ENCODE assay signal across 1 cellular context in the genomic region with DNA sequence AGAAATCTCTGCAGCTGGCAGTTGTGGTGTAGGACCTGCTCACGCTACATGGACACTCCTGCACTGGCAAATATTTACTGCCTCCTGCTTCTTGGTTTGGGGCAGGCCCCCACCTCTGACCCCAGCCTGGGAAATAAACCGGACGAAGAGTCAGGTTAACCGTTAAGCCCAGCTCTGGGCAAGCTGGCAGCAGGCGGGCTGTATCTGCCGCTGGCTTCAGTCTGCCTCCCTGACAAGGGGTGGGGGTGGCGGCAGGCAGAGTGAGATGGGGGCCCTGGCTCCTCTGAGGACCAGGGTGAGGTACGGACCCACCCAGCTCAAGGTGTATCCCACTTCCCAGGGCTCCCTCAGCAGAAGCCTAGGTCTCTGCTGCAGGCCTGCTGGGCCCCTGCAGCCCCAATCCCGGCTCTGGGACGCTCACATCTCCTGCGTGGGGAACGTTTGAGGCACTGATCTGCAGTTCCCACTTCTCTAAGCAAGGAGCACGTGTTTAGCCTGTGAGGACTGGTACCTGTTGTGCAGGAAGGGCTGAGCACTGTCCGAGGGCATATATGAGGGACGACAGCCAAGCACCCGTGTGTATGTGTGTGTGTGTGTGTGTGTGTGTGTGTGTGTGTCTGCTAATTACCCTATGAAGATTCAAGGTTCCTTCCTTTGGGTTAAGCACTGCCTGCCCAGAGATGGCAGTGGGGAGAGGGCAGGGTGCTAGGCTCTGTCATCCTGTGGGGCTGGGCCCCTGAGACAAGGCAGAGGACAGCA.
TF ChIP-seq lines count a peak whose summit lies in the region.

No MANE protein-coding gene starts in this region.

TF ChIP-seq in IMR-90, 13 proteins besides CTCF, POLR2A, EP300 and RAD21:
- no peak for TF ChIP-seq RCOR1 (IDR thresholded peaks at IDR 0.05; ENCODE audit: insufficient replicate concordance, low read length)
- TF ChIP-seq NFE2L2 (IDR thresholded peaks at IDR 0.05; ENCODE audit: low read depth, low read length): no peak
- TF ChIP-seq FOS (IDR thresholded peaks at IDR 0.05; ENCODE audit: low read depth, low read length): no peak
- TF ChIP-seq, protein P1, sequence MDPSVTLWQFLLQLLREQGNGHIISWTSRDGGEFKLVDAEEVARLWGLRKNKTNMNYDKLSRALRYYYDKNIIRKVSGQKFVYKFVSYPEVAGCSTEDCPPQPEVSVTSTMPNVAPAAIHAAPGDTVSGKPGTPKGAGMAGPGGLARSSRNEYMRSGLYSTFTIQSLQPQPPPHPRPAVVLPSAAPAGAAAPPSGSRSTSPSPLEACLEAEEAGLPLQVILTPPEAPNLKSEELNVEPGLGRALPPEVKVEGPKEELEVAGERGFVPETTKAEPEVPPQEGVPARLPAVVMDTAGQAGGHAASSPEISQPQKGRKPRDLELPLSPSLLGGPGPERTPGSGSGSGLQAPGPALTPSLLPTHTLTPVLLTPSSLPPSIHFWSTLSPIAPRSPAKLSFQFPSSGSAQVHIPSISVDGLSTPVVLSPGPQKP (IDR thresholded peaks at IDR 0.05; ENCODE audit: borderline replicate concordance, low read depth, low read length): no peak
- no peak for TF ChIP-seq MAFK (IDR thresholded peaks at IDR 0.05; ENCODE audit: low read depth, low read length)
- no peak for TF ChIP-seq CEBPB (IDR thresholded peaks at IDR 0.05; ENCODE audit: low read depth, low read length)
- TF ChIP-seq MAZ (IDR thresholded peaks at IDR 0.05; ENCODE audit: borderline replicate concordance, low read depth, low read length): no peak
- TF ChIP-seq, protein P2, sequence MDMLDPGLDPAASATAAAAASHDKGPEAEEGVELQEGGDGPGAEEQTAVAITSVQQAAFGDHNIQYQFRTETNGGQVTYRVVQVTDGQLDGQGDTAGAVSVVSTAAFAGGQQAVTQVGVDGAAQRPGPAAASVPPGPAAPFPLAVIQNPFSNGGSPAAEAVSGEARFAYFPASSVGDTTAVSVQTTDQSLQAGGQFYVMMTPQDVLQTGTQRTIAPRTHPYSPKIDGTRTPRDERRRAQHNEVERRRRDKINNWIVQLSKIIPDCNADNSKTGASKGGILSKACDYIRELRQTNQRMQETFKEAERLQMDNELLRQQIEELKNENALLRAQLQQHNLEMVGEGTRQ (IDR thresholded peaks at IDR 0.05; ENCODE audit: low read depth, low read length): no peak
